In the genomic region with DNA sequence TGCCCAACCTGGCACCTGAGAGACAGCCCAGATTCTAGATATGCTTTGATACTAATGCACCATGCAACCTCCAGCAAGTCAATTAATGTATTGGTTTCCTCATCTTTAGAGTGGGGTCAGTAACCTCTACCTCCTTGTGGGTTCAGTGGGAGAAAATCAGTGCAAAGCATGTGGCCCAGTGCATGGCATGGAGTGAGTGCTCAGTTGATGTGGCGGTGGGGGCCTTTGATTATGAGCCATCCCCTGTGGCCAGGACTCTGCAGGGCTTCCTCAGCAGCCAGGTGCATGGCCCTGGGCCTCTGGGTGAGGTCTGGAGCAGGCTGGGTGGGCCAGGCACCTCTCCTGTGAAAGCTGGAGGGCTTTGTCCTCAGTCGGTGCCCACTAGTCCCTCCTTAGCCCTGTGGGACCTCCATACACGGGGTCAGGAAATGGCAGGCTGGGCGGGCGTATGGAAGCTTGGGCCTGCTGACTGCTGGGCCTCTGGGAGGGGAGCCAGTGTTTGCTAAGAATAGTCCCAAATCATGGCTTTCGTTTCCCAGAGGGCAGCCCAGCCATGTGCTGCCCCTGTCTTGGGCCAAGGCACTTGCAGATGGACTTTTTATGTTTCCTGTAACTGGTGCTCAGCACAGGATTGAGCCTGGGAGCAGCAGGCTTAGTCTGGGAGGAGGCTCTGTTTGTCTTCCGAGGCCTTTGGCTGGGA, we compare ENCODE assay signal across 17 cellular contexts. TPM values are rescaled to one million over a fixed set of nuclear protein-coding genes. Genes with fewer than 3 reads are reported as not detected.
DNase-seq lines count a peak whose midpoint lies in the region; ATAC-seq and TF ChIP-seq lines count a peak whose summit lies in the region.
"Had no signal": no experiment of that assay in that cellular context is flagged by ENCODE, and none has a peak within 500 bp of the region (broad histone marks: within the 10 kb centered on the region; RNA-seq: fewer than 3 reads in every experiment).

No MANE protein-coding gene starts in this region.

- peaks cover 38% of the 10 kb centered on the region for H3K4me1 Mint-ChIP-seq in nephron

- H3K4me1 ChIP-seq in upper lobe of left lung, result peaks cover 51 to 69% (median 58%) of the 10 kb centered on the region in 4 donors

- peak overlapping the region in 1 of 4 donors; percentile 75 for H3K4me3 ChIP-seq in upper lobe of left lung
- H3K4me3 ChIP-seq: hepatocyte, SJCRH30 had no signal

- H3K4me3 Mint-ChIP-seq in nephron, result peak overlapping the region in 1 of 3 experiments; percentile 35
- H3K4me3 Mint-ChIP-seq: activated naive CD8-positive, alpha-beta T cell treated with anti-CD3 and anti-CD28 coated beads, Interleukin-2, amount 50 U/mL, for 24 hours; CD4-positive, alpha-beta T cell had no signal

- 44 to 46% methylated on average over 3 to 7 of the region's 7 CpGs for WGBS in upper lobe of left lung, 2 donors

- peaks cover 0 to 15% (median 3%) of the 10 kb centered on the region in 4 donors for H3K36me3 ChIP-seq in upper lobe of left lung
- H3K36me3 ChIP-seq: SJCRH30 had no signal

- TF ChIP-seq CTCF in nephron (IDR thresholded peaks at IDR 0.05; ENCODE audit: unreplicated experiment in 3 of 3) (no peak), upper lobe of left lung (IDR thresholded peaks at IDR 0.05) (no peak)

- peaks cover 0 to 10% (median 1%) of the 10 kb centered on the region in 4 donors for H3K27me3 ChIP-seq in upper lobe of left lung
- H3K27me3 ChIP-seq: SJCRH30 had no signal

- TF ChIP-seq EP300 in upper lobe of left lung (IDR thresholded peaks at IDR 0.05), result no peak

- no peak for TF ChIP-seq POLR2A in upper lobe of left lung (IDR thresholded peaks at IDR 0.05)

- no peaks in the 10 kb centered on the region for H3K9me3 ChIP-seq in upper lobe of left lung
- H3K9me3 ChIP-seq: SJCRH30 had no signal

- intact Hi-C loops in Right ventricle myocardium superior (cut with DNase I), result no loop called here

- H3K27ac Mint-ChIP-seq in nephron, result peak overlapping the region in 2 of 3 experiments; percentile 43 to 44
- H3K27ac Mint-ChIP-seq: activated naive CD8-positive, alpha-beta T cell treated with anti-CD3 and anti-CD28 coated beads, Interleukin-2, amount 50 U/mL, for 24 hours; CD4-positive, alpha-beta T cell had no signal

- ATAC-seq in Right ventricle myocardium superior (ENCODE audit: poor library complexity) (peak; percentile 77), upper lobe of left lung (ENCODE audit: low FRiP score in 2 of 2) (peak in 1 of 2 donors; percentile 62), GM18907 (IDR thresholded peaks at IDR 0.05; ENCODE audit: unreplicated experiment) (no peak)
- ATAC-seq: activated naive CD8-positive, alpha-beta T cell treated with anti-CD3 and anti-CD28 coated beads, Interleukin-2, amount 50 U/mL, for 24 hours had no signal

- H3K9me3 Mint-ChIP-seq in nephron, result no peaks in the 10 kb centered on the region
- H3K9me3 Mint-ChIP-seq: activated naive CD8-positive, alpha-beta T cell treated with anti-CD3 and anti-CD28 coated beads, Interleukin-2, amount 50 U/mL, for 24 hours; CD4-positive, alpha-beta T cell had no signal

- no peaks in the 10 kb centered on the region for H3K36me3 Mint-ChIP-seq in nephron (ENCODE audit: low read depth)

- peak overlapping the region; percentile 18 for H3K27ac ChIP-seq in angular gyrus (ENCODE audit: low read depth, low read length)
- H3K27ac ChIP-seq in upper lobe of left lung, result peak overlapping the region; percentile 80 to 91 (median 90)
- H3K27ac ChIP-seq: hepatocyte, SJCRH30 had no signal

- H3K27me3 Mint-ChIP-seq in nephron (ENCODE audit: low read depth), result peaks cover 17% of the 10 kb centered on the region
- H3K27me3 Mint-ChIP-seq: CD4-positive, alpha-beta T cell had no signal

- peak; percentile 81 for DNase-seq in Right ventricle myocardium superior
- DNase-seq in upper lobe of left lung, result peak; percentile 38 to 44
- DNase-seq in NCI-H2227 (lab: John Stamatoyannopoulos, UW; ENCODE audit: unreplicated experiment), result no peak
- no peak for DNase-seq in OCI-M2 (lab: John Stamatoyannopoulos, UW; ENCODE audit: unreplicated experiment)
- DNase-seq in NCI-H524 (lab: John Stamatoyannopoulos, UW), result no peak
- DNase-seq: activated naive CD8-positive, alpha-beta T cell treated with anti-CD3 and anti-CD28 coated beads, Interleukin-2, amount 50 U/mL, for 24 hours; CD4-positive, alpha-beta T cell; effector CD8-positive, alpha-beta T cell; GDM1; NCI-H1417 treated with DMSO at 0.1 percent for 48 hours; NCI-H526 treated with DMSO at 0.1 percent for 48 hours; SJCRH30 had no signal

RNA-seq across cellular contexts. Expression of gene PALD1, which starts 3.4 kb away (rescaled TPM):
- 4.6 TPM for total RNA-seq in Right ventricle myocardium superior
- total RNA-seq in upper lobe of left lung, result 10 to 100 TPM in 5 of 6 donors, 1 to 10 TPM in 1; 8.9 to 25.4 (median 13.4) TPM

RNA-seq across cellular contexts. Expression of gene NODAL, which starts 40.5 kb away (rescaled TPM):
- total RNA-seq in Right ventricle myocardium superior (not detected), upper lobe of left lung (not detected)
- total RNA-seq: CD4-positive, alpha-beta T cell; hepatocyte; HT1080; SJCRH30 had no signal

Comparison
In these comparisons a context has a peak if more than half of its experiments do, and no peak if none do; other contexts are left out.
1. DNase-seq: peak in Right ventricle myocardium superior (single experiment) and upper lobe of left lung (2 of 2); none in NCI-H2227 (single experiment), OCI-M2 (single experiment) and NCI-H524 (0 of 2).